14 cellular contexts compared by ENCODE assay signal in genomic region chr2:17901246-17901645, GRCh38. TPM values are rescaled to one million over a fixed set of nuclear protein-coding genes. Genes with fewer than 3 reads are reported as not detected.
DNase-seq lines count a peak whose midpoint lies in the region; ATAC-seq and TF ChIP-seq lines count a peak whose summit lies in the region.
"Had no signal": no experiment of that assay in that cellular context is flagged by ENCODE, and none has a peak within 500 bp of the region (broad histone marks: within the 10 kb centered on the region; RNA-seq: fewer than 3 reads in every experiment).

No MANE protein-coding gene starts in this region.

- TF ChIP-seq CTCF in fibroblast of mammary gland (conservative IDR thresholded peaks at IDR 0.05; ENCODE audit: control insufficient read depth, insufficient read depth, low read depth, low read length) (no peak), mesothelial cell of epicardium (IDR thresholded peaks at IDR 0.05; ENCODE audit: unreplicated experiment) (no peak)

- H3K4me3 ChIP-seq in fibroblast of mammary gland (ENCODE audit: control insufficient read depth, low read depth, low read length) = no peak overlapping the region
- H3K4me3 ChIP-seq: GM12878, MG63, SJSA1 had no signal

- no peaks in the 10 kb centered on the region for H3K4me1 Mint-ChIP-seq in mesothelial cell of epicardium

- H3K4me3 Mint-ChIP-seq in mesothelial cell of epicardium = no peak overlapping the region
- H3K4me3 Mint-ChIP-seq: CD8-positive, alpha-beta T cell; HFFc6 had no signal

- ATAC-seq in GM21526 (IDR thresholded peaks at IDR 0.05; ENCODE audit: low FRiP score, unreplicated experiment) (no peak), HG03469 (IDR thresholded peaks at IDR 0.05; ENCODE audit: unreplicated experiment) (no peak)
- ATAC-seq: CD8-positive, alpha-beta T cell; GM12878 had no signal

- H3K27me3 Mint-ChIP-seq in mesothelial cell of epicardium (ENCODE audit: low read depth) = no peaks in the 10 kb centered on the region

- no peak overlapping the region for H3K27ac Mint-ChIP-seq in mesothelial cell of epicardium
- H3K27ac Mint-ChIP-seq: CD8-positive, alpha-beta T cell; HFFc6 had no signal

- H3K36me3 Mint-ChIP-seq in mesothelial cell of epicardium = no peaks in the 10 kb centered on the region
- H3K36me3 Mint-ChIP-seq: CD8-positive, alpha-beta T cell had no signal

- peaks cover 15% of the 10 kb centered on the region for H3K9me3 Mint-ChIP-seq in mesothelial cell of epicardium
- H3K9me3 Mint-ChIP-seq: HFFc6 had no signal

- DNase-seq in DMS53 treated with DMSO at 0.1 percent for 48 hours (lab: John Stamatoyannopoulos, UW; ENCODE audit: unreplicated experiment) (peak; percentile 83), NCI-H1105 treated with DMSO at 0.1 percent for 48 hours (lab: John Stamatoyannopoulos, UW) (peak; percentile 85), NCI-H774 (lab: John Stamatoyannopoulos, UW) (peak; percentile 78), fibroblast of mammary gland (ENCODE audit: low read depth) (peak; percentile 6), cerebellar cortex (ENCODE audit: low spot score) (no peak), mesothelial cell of epicardium (ENCODE audit: low spot score in 2 of 2, unreplicated experiment in 2 of 2) (no peak)
- DNase-seq: CD8-positive, alpha-beta T cell; HFFc6; MG63; stimulated activated CD4-positive, alpha-beta T cell treated with anti-CD3 and anti-CD28 coated beads, Interleukin-15, amount 100 ng/mL, for 24 hours had no signal

RNA-seq across cellular contexts. Expression of gene KCNS3, which starts 22.8 kb away (rescaled TPM):
- 2.4 to 3.1 TPM (median 2.7 TPM) in 3 replicates for total RNA-seq in mesothelial cell of epicardium
- total RNA-seq: CD8-positive, alpha-beta T cell; GM12878 had no signal

Comparison
In these comparisons a context has a peak if more than half of its experiments do, and no peak if none do; other contexts are left out.
1. DNase-seq: peak in DMS53 treated with DMSO at 0.1 percent for 48 hours (single experiment), NCI-H1105 treated with DMSO at 0.1 percent for 48 hours (single experiment), NCI-H774 (single experiment) and fibroblast of mammary gland (single experiment); none in cerebellar cortex (single experiment) and mesothelial cell of epicardium (0 of 2).